In genomic region chr11:13260196-13260962, GRCh38 we compare ENCODE assay signal across 12 cellular contexts. TPM values are rescaled to one million over a fixed set of nuclear protein-coding genes. Genes with fewer than 3 reads are reported as not detected.
DNase-seq lines count a peak whose midpoint lies in the region; ATAC-seq and TF ChIP-seq lines count a peak whose summit lies in the region.
"Had no signal": no experiment of that assay in that cellular context is flagged by ENCODE, and none has a peak within 500 bp of the region (broad histone marks: within the 10 kb centered on the region; RNA-seq: fewer than 3 reads in every experiment).

No MANE protein-coding gene starts in this region.

- ATAC-seq in GM23338 (peak; percentile 84), HG03095 (IDR thresholded peaks at IDR 0.05; ENCODE audit: unreplicated experiment) (no peak), HG02623 (IDR thresholded peaks at IDR 0.05; ENCODE audit: unreplicated experiment) (no peak), HG02571 (IDR thresholded peaks at IDR 0.05; ENCODE audit: unreplicated experiment) (no peak)

- no peaks in the 10 kb centered on the region for H3K79me2 ChIP-seq in GM23338 (replicated peaks; ENCODE audit: insufficient read depth)

- no peaks in the 10 kb centered on the region for H4K20me1 ChIP-seq in GM23338 (replicated peaks; ENCODE audit: insufficient read depth)

- peaks cover 33% of the 10 kb centered on the region for H3K4me1 Mint-ChIP-seq in GM23338

- H3K27ac ChIP-seq in GM23338 (ENCODE audit: low read depth) (no peak overlapping the region), caudate nucleus (ENCODE audit: low read depth, low read length) (no peak overlapping the region)

- no peaks in the 10 kb centered on the region for H3K9me3 Mint-ChIP-seq in GM23338

- peak overlapping the region; percentile 85; the same call in 1 of the 2 replicates for H2AFZ ChIP-seq in GM23338

- DNase-seq in GM23338 (ENCODE audit: low spot score) (peak; percentile 28), NCI-H526 treated with DMSO at 0.1 percent for 48 hours (lab: John Stamatoyannopoulos, UW) (peak; percentile 58), fibroblast of peridontal ligament (ENCODE audit: extremely low read depth) (peak; percentile 19), caudate nucleus (lab: John Stamatoyannopoulos, UW) (no peak)
- DNase-seq: activated CD4-positive, CD25-positive, alpha-beta regulatory T cell; activated gamma-delta T cell; NCI-H1105 treated with DMSO at 0.1 percent for 48 hours; RPMI8226 had no signal

- TF ChIP-seq CTCF in GM23338 (conservative IDR thresholded peaks at IDR 0.05; ENCODE audit: low read depth in 2 of 2) = no peak

- H3K27ac Mint-ChIP-seq in GM23338 = peak overlapping the region; percentile 9; the same call in 1 of the 2 replicates

- H3K4me3 ChIP-seq in GM23338 = no peak overlapping the region
- peak overlapping the region; percentile 30 for H3K4me3 ChIP-seq in skeletal muscle satellite cell (ENCODE audit: low read length)

- no peaks in the 10 kb centered on the region for H3K36me3 Mint-ChIP-seq in GM23338 (ENCODE audit: low read depth)

- H3K4me1 ChIP-seq in GM23338 (ENCODE audit: insufficient read depth) (peaks cover 33% of the 10 kb centered on the region), skeletal muscle satellite cell (ENCODE audit: control insufficient read depth, insufficient read depth, low read length) (peaks cover 33% of the 10 kb centered on the region)

- H3K36me3 ChIP-seq in GM23338 (ENCODE audit: insufficient read depth) (no peaks in the 10 kb centered on the region), skeletal muscle satellite cell (ENCODE audit: insufficient read depth, low read length) (no peaks in the 10 kb centered on the region)

- no peaks in the 10 kb centered on the region for H3F3A ChIP-seq in GM23338 (replicated peaks; ENCODE audit: low read depth)

- H3K9me2 ChIP-seq in GM23338 (ENCODE audit: insufficient read depth) = no peaks in the 10 kb centered on the region

- peak overlapping the region; percentile 43; the same call in 1 of the 2 replicates for H3K4me2 ChIP-seq in GM23338
- H3K4me2 ChIP-seq in skeletal muscle satellite cell (ENCODE audit: low read length) = peak overlapping the region; percentile 71

- peak overlapping the region; percentile 1; the same call in 1 of the 3 replicates for H3K4me3 Mint-ChIP-seq in GM23338

- peak overlapping the region; percentile 73 for H3K9ac ChIP-seq in skeletal muscle satellite cell (ENCODE audit: low read depth, low read length)

- H3K27me3 Mint-ChIP-seq in GM23338 (ENCODE audit: insufficient read depth, low read depth, poor library complexity) = peaks cover 7% of the 10 kb centered on the region

- H3K27me3 ChIP-seq in GM23338 (ENCODE audit: insufficient read depth) (no peaks in the 10 kb centered on the region), skeletal muscle satellite cell (ENCODE audit: control insufficient read depth, insufficient read depth, low read length) (no peaks in the 10 kb centered on the region)

- no peaks in the 10 kb centered on the region for H3K9me3 ChIP-seq in skeletal muscle satellite cell (replicated peaks; ENCODE audit: low read length)

TF ChIP-seq in GM23338, 12 proteins besides CTCF, POLR2A, EP300 and RAD21 (continues in another document):
- TF ChIP-seq EZH2 (IDR thresholded peaks at IDR 0.05; ENCODE audit: low read depth, unreplicated experiment) (no peak), JUNB (IDR thresholded peaks at IDR 0.05; ENCODE audit: unreplicated experiment) (no peak), ETS1 (IDR thresholded peaks at IDR 0.05) (no peak), ZNF331 (CRISPR knock-in tag; IDR thresholded peaks at IDR 0.05; ENCODE audit: low read depth) (no peak), ZNF114 (CRISPR knock-in tag; IDR thresholded peaks at IDR 0.05) (no peak), POLR2AphosphoS5 (IDR thresholded peaks at IDR 0.05; ENCODE audit: low read depth) (no peak), ZNF462 (CRISPR knock-in tag; IDR thresholded peaks at IDR 0.05) (no peak), STAT1 (IDR thresholded peaks at IDR 0.05; ENCODE audit: unreplicated experiment) (no peak), EZH2phosphoT487 (IDR thresholded peaks at IDR 0.05; ENCODE audit: unreplicated experiment) (no peak)

RNA-seq across cellular contexts. Expression of gene BMAL1, which starts 17.2 kb away (rescaled TPM):
- 7.2 and 7.8 TPM in 2 replicates for total RNA-seq in GM23338 (2014; rRNA removed; shearing (Covaris generic))
- polyA plus RNA-seq in GM23338 (2016; fragmentation: Nextera tagmentation; extraction: Ambion mirVana) = 5.1 and 5.9 TPM in 2 replicates
- total RNA-seq in skeletal muscle satellite cell (2012; rRNA removed) = 12.5 and 12.9 TPM in 2 replicates

Comparison
In these comparisons a context has a peak if more than half of its experiments do, and no peak if none do; other contexts are left out.
1. DNase-seq: peak in GM23338 (single experiment), NCI-H526 treated with DMSO at 0.1 percent for 48 hours (single experiment) and fibroblast of peridontal ligament (single experiment); none in caudate nucleus (0 of 61).